In the genomic region with DNA sequence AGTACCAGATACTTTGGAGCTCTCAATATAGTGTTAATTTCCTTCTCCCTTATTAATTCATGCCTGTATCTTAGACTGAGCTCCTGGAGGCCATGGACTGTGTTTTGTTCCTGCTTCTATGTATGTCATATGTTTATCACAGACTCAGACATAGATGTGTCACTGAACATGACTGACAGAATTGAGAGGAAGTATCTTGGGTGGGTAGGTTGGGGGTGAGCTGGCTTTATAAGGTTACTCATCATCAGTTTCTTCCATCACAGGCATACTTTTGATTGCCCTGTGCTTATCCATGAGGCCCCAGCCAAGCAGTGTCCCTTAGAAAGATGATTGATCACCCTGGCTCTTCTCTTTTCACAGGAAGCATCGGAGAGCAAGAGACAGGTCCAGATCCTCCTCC, we compare ENCODE assay signal across 8 cellular contexts. TPM values are rescaled to one million over a fixed set of nuclear protein-coding genes. Genes with fewer than 3 reads are reported as not detected.
DNase-seq lines count a peak whose midpoint lies in the region; ATAC-seq and TF ChIP-seq lines count a peak whose summit lies in the region.

No MANE protein-coding gene starts in this region.

- peak; percentile 42 for ATAC-seq in omental fat pad (ENCODE audit: low FRiP score)
- no peak for ATAC-seq in HG03457 (IDR thresholded peaks at IDR 0.05; ENCODE audit: unreplicated experiment)
- ATAC-seq in HG02759 (IDR thresholded peaks at IDR 0.05; ENCODE audit: unreplicated experiment) = no peak

- H3K27me3 Mint-ChIP-seq in CD14-positive monocyte (ENCODE audit: low read depth in 3 of 3) = no peaks in the 10 kb centered on the region
- H3K27me3 Mint-ChIP-seq in dendritic cell treated with granulocyte-macrophage colony-stimulating factor and Interleukin-4, amounts not matched to agents 40 ng/mL and 50 ng/mL, for 4 days = no peaks in the 10 kb centered on the region

- H3K4me1 Mint-ChIP-seq in CD14-positive monocyte = peaks cover 39% of the 10 kb centered on the region
- peaks cover 56% of the 10 kb centered on the region for H3K4me1 Mint-ChIP-seq in dendritic cell treated with granulocyte-macrophage colony-stimulating factor and Interleukin-4, amounts not matched to agents 40 ng/mL and 50 ng/mL, for 4 days (ENCODE audit: low read depth)

- TF ChIP-seq CTCF in CD14-positive monocyte (IDR thresholded peaks at IDR 0.05) = no peak
- TF ChIP-seq CTCF in omental fat pad (IDR thresholded peaks at IDR 0.05) = no peak

- H3K9me3 Mint-ChIP-seq in CD14-positive monocyte = no peaks in the 10 kb centered on the region
- H3K9me3 Mint-ChIP-seq in dendritic cell treated with granulocyte-macrophage colony-stimulating factor and Interleukin-4, amounts not matched to agents 40 ng/mL and 50 ng/mL, for 4 days = no peaks in the 10 kb centered on the region

- no peak overlapping the region for H3K4me3 Mint-ChIP-seq in CD14-positive monocyte
- H3K4me3 Mint-ChIP-seq in dendritic cell treated with granulocyte-macrophage colony-stimulating factor and Interleukin-4, amounts not matched to agents 40 ng/mL and 50 ng/mL, for 4 days = no peak overlapping the region

- H3K36me3 Mint-ChIP-seq in CD14-positive monocyte = peaks cover 73 to 83% of the 10 kb centered on the region in 2 donors
- H3K36me3 Mint-ChIP-seq in dendritic cell treated with granulocyte-macrophage colony-stimulating factor and Interleukin-4, amounts not matched to agents 40 ng/mL and 50 ng/mL, for 4 days (ENCODE audit: low read depth) = peaks cover 92% of the 10 kb centered on the region

- H3K27ac Mint-ChIP-seq in CD14-positive monocyte = peak overlapping the region; percentile 82 to 95 (median 92)
- peak overlapping the region; percentile 42 for H3K27ac Mint-ChIP-seq in dendritic cell treated with granulocyte-macrophage colony-stimulating factor and Interleukin-4, amounts not matched to agents 40 ng/mL and 50 ng/mL, for 4 days

- intact Hi-C loops in CD14-positive monocyte (cut with micrococcal nuclease) = loop anchor here in 1 of 2 donors (10.0 kb wide), 1 partner anchor 1174 kb away; a partner anchor contains a TSS
- intact Hi-C loops in dendritic cell treated with granulocyte-macrophage colony-stimulating factor and Interleukin-4, amounts not matched to agents 40 ng/mL and 50 ng/mL, for 4 days (cut with micrococcal nuclease) = loop anchor here (5.0 kb wide), 1 partner anchor 153 kb away; a partner anchor contains a TSS

- DNase-seq in CD14-positive monocyte (ENCODE audit: low spot score) (peak; percentile 70), NCI-H226 (peak; percentile 41), omental fat pad (ENCODE audit: low spot score) (no peak), COR-L47 (lab: John Stamatoyannopoulos, UW) (no peak)
- DNase-seq in activated CD8-positive, alpha-beta memory T cell treated with anti-CD3 and anti-CD28 coated beads, Interleukin-2, amount 50 U/mL, for 48 hours = no peak

RNA-seq across cellular contexts. Expression of a gene that starts 5.6 kb away (rescaled TPM):
- polyA plus RNA-seq in CD14-positive monocyte = not detected
- total RNA-seq in omental fat pad = 1 to 10 TPM in 2 of 4 donors, under 1 TPM in 2; 0.63 to 3.1 (median 1.4) TPM

RNA-seq across cellular contexts. Expression of a gene that starts 22.9 kb away (rescaled TPM):
- polyA plus RNA-seq in CD14-positive monocyte = 10 to 100 TPM; 16.6 to 19.1 TPM
- total RNA-seq in omental fat pad = 100 to 1,000 TPM in 1 of 4 donors, 10 to 100 TPM in 3; 40.6 to 107 (median 52.4) TPM

Comparison
In these comparisons a context has a peak if more than half of its experiments do, and no peak if none do; other contexts are left out.
1. DNase-seq: peak in CD14-positive monocyte (single experiment) and NCI-H226 (single experiment); none in omental fat pad (single experiment), COR-L47 (single experiment) and activated CD8-positive, alpha-beta memory T cell treated with anti-CD3 and anti-CD28 coated beads, Interleukin-2, amount 50 U/mL, for 48 hours (single experiment).